ENCODE assay signal across 3 cellular contexts in genomic region chr22:23082534-23083314, GRCh38.
TF ChIP-seq lines count a peak whose summit lies in the region.

No MANE protein-coding gene starts in this region.

TF ChIP-seq in IMR-90, 13 proteins besides CTCF, POLR2A, EP300 and RAD21:
- TF ChIP-seq NFE2L2 (IDR thresholded peaks at IDR 0.05; ENCODE audit: low read depth, low read length) (no peak), CEBPB (IDR thresholded peaks at IDR 0.05; ENCODE audit: low read depth, low read length) (no peak), FOS (IDR thresholded peaks at IDR 0.05; ENCODE audit: low read depth, low read length) (no peak), BHLHE40 (IDR thresholded peaks at IDR 0.05; ENCODE audit: low read depth, low read length) (no peak), MXI1 (IDR thresholded peaks at IDR 0.05; ENCODE audit: borderline replicate concordance, low read depth, low read length) (no peak), CHD1 (IDR thresholded peaks at IDR 0.05; ENCODE audit: low read depth, low read length) (no peak), SMC3 (IDR thresholded peaks at IDR 0.05; ENCODE audit: low read depth, low read length) (no peak), RCOR1 (IDR thresholded peaks at IDR 0.05; ENCODE audit: insufficient replicate concordance, low read length) (no peak), RFX5 (IDR thresholded peaks at IDR 0.05; ENCODE audit: low read depth, low read length) (no peak), MAZ (IDR thresholded peaks at IDR 0.05; ENCODE audit: borderline replicate concordance, low read depth, low read length) (no peak), USF2 (IDR thresholded peaks at IDR 0.05; ENCODE audit: low read depth, low read length) (no peak), MAFK (IDR thresholded peaks at IDR 0.05; ENCODE audit: low read depth, low read length) (no peak), ELK1 (IDR thresholded peaks at IDR 0.05; ENCODE audit: borderline replicate concordance, low read depth, low read length) (no peak)
TF ChIP-seq in IMR-90: peak in this region for 0.

TF ChIP-seq in K562, 482 proteins besides CTCF, POLR2A, EP300 and RAD21:
- TF ChIP-seq RBM39 (optimal IDR thresholded peaks at IDR 0.05; ENCODE audit: low read depth, low read length) (no peak), ZBED1 (IDR thresholded peaks at IDR 0.05) (peak; percentile 81), TBP (optimal IDR thresholded peaks at IDR 0.05; ENCODE audit: low read depth, low read length) (peak; percentile 14)

TF ChIP-seq in SK-N-SH, 30 proteins besides CTCF, POLR2A, EP300 and RAD21:
- TF ChIP-seq YY1 (IDR thresholded peaks at IDR 0.05; ENCODE audit: low read depth): no peak
- TF ChIP-seq SIN3A (IDR thresholded peaks at IDR 0.05; ENCODE audit: borderline replicate concordance, low read depth, low read length): no peak
- TF ChIP-seq ZBTB33 (IDR thresholded peaks at IDR 0.05; ENCODE audit: borderline replicate concordance, low read depth): no peak
- no peak for TF ChIP-seq TAF1 (IDR thresholded peaks at IDR 0.05; ENCODE audit: borderline replicate concordance, low read depth, low read length)
